1 cellular context compared by ENCODE assay signal in the genomic region with DNA sequence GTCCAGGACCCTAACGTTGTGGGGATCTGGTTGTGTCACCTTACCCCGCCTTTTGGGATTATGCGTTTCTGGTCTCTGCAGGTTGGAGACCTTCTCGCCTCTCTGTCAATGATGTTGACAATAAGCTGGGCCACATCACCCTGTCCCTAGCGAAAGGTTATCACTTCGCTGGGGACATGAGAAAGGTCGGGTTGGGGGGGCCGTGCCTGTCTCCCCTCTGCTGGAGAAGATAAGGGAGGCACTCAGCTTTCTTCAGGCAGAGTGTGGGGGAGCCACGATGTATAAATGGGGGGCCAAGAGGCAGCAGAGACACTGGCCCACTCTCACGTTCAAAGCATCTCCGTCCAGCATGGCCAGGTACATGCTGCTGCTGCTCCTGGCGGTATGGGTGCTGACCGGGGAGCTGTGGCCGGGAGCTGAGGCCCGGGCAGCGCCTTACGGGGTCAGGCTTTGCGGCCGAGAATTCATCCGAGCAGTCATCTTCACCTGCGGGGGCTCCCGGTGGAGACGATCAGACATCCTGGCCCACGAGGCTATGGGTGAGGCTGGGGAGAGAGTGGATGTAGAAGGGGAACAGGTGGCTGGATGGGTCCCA.
TF ChIP-seq lines count a peak whose summit lies in the region.

A gene with protein sequence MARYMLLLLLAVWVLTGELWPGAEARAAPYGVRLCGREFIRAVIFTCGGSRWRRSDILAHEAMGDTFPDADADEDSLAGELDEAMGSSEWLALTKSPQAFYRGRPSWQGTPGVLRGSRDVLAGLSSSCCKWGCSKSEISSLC (plus strand): TSS at position 293 of the 595 bp plus-strand sequence. CDS start 57 bp downstream, at position 350.

TF ChIP-seq in K562, 482 proteins besides CTCF, POLR2A, EP300 and RAD21 (continued from another document and continues in another):
- peak; percentile 32; the same call in 1 of the 2 replicates for TF ChIP-seq FOXM1 (IDR thresholded peaks at IDR 0.05; ENCODE audit: low read depth)
- TF ChIP-seq FOXM1 (CRISPR knock-in tag; IDR thresholded peaks at IDR 0.05; ENCODE audit: low read depth) = no peak; the same call in 1 of the 2 replicates
- TF ChIP-seq, protein P1, sequence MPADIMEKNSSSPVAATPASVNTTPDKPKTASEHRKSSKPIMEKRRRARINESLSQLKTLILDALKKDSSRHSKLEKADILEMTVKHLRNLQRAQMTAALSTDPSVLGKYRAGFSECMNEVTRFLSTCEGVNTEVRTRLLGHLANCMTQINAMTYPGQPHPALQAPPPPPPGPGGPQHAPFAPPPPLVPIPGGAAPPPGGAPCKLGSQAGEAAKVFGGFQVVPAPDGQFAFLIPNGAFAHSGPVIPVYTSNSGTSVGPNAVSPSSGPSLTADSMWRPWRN (IDR thresholded peaks at IDR 0.05; ENCODE audit: low read depth) = no peak
- TF ChIP-seq TCF7 (IDR thresholded peaks at IDR 0.05; ENCODE audit: borderline replicate concordance) = 0 out of 2 replicates have a peak, but pooled peaks have one; percentile 42
- TF ChIP-seq TAL1 (IDR thresholded peaks at IDR 0.05) = peak; percentile 60; the same call in 1 of the 2 replicates
- TF ChIP-seq TFAP4 (CRISPR knock-in tag; IDR thresholded peaks at IDR 0.05; ENCODE audit: borderline replicate concordance) = peak; percentile 37; the same call in 1 of the 2 replicates
- TF ChIP-seq NONO (IDR thresholded peaks at IDR 0.05; ENCODE audit: low read depth in 2 of 2, low read length in 1 of 2) = no peak
- no peak for TF ChIP-seq MEF2A (IDR thresholded peaks at IDR 0.05; ENCODE audit: control insufficient read depth, low read depth, low read length)
- no peak for TF ChIP-seq KDM5B (IDR thresholded peaks at IDR 0.05; ENCODE audit: insufficient replicate concordance, low read depth, low read length)
- TF ChIP-seq FOXK2 (conservative IDR thresholded peaks at IDR 0.05 in 1 of 2, IDR thresholded peaks at IDR 0.05 in 1 of 2; ENCODE audit: low read depth in 2 of 2) = peak in 1 of 2 experiments; percentile 38; a peak in 1 of 4 replicates
- TF ChIP-seq ETV6 (IDR thresholded peaks at IDR 0.05; ENCODE audit: borderline replicate concordance in 1 of 2, low read depth in 2 of 2, low read length in 1 of 2) = no peak
- TF ChIP-seq ETV6 (CRISPR knock-in tag; IDR thresholded peaks at IDR 0.05; ENCODE audit: borderline replicate concordance) = no peak
- TF ChIP-seq SMARCC2 (IDR thresholded peaks at IDR 0.05; ENCODE audit: low read depth) = 0 out of 2 replicates have a peak, but pooled peaks have one; percentile 31
- TF ChIP-seq CBFA2T3 (IDR thresholded peaks at IDR 0.05) = peak; percentile 86
- peak; percentile 83 for TF ChIP-seq NCOR1 (IDR thresholded peaks at IDR 0.05)
- peak; percentile 82 for TF ChIP-seq ARID1B (IDR thresholded peaks at IDR 0.05)
- TF ChIP-seq ILK (tag; IDR thresholded peaks at IDR 0.05; ENCODE audit: borderline replicate concordance, low read depth) = no peak
- no peak for TF ChIP-seq LEF1 (IDR thresholded peaks at IDR 0.05)
- TF ChIP-seq, protein P2, sequence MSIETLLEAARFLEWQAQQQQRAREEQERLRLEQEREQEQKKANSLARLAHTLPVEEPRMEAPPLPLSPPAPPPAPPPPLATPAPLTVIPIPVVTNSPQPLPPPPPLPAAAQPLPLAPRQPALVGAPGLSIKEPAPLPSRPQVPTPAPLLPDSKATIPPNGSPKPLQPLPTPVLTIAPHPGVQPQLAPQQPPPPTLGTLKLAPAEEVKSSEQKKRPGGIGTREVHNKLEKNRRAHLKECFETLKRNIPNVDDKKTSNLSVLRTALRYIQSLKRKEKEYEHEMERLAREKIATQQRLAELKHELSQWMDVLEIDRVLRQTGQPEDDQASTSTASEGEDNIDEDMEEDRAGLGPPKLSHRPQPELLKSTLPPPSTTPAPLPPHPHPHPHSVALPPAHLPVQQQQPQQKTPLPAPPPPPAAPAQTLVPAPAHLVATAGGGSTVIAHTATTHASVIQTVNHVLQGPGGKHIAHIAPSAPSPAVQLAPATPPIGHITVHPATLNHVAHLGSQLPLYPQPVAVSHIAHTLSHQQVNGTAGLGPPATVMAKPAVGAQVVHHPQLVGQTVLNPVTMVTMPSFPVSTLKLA (conservative IDR thresholded peaks at IDR 0.05) = 0 out of 4 replicates have a peak, but pooled peaks of 1 of the 2 experiments have one; percentile 15
- TF ChIP-seq HDAC3 (IDR thresholded peaks at IDR 0.05; ENCODE audit: borderline replicate concordance, partially characterized antibody) = no peak
- TF ChIP-seq, protein P3, sequence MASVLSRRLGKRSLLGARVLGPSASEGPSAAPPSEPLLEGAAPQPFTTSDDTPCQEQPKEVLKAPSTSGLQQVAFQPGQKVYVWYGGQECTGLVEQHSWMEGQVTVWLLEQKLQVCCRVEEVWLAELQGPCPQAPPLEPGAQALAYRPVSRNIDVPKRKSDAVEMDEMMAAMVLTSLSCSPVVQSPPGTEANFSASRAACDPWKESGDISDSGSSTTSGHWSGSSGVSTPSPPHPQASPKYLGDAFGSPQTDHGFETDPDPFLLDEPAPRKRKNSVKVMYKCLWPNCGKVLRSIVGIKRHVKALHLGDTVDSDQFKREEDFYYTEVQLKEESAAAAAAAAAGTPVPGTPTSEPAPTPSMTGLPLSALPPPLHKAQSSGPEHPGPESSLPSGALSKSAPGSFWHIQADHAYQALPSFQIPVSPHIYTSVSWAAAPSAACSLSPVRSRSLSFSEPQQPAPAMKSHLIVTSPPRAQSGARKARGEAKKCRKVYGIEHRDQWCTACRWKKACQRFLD (CRISPR knock-in tag; IDR thresholded peaks at IDR 0.05) = no peak
- no peak for TF ChIP-seq ID3 (CRISPR knock-in tag; IDR thresholded peaks at IDR 0.05)
- TF ChIP-seq ID3 (tag; IDR thresholded peaks at IDR 0.05) = peak; percentile 99
- no peak for TF ChIP-seq ZKSCAN8 (CRISPR knock-in tag; IDR thresholded peaks at IDR 0.05)
- 0 out of 2 replicates have a peak, but pooled peaks have one; percentile 30 for TF ChIP-seq ZNF592 (IDR thresholded peaks at IDR 0.05)
- no peak for TF ChIP-seq CHD4 (IDR thresholded peaks at IDR 0.05; ENCODE audit: insufficient read depth, insufficient replicate concordance, low read depth, low read length, poor library complexity, severe bottlenecking)
- TF ChIP-seq, protein P4, sequence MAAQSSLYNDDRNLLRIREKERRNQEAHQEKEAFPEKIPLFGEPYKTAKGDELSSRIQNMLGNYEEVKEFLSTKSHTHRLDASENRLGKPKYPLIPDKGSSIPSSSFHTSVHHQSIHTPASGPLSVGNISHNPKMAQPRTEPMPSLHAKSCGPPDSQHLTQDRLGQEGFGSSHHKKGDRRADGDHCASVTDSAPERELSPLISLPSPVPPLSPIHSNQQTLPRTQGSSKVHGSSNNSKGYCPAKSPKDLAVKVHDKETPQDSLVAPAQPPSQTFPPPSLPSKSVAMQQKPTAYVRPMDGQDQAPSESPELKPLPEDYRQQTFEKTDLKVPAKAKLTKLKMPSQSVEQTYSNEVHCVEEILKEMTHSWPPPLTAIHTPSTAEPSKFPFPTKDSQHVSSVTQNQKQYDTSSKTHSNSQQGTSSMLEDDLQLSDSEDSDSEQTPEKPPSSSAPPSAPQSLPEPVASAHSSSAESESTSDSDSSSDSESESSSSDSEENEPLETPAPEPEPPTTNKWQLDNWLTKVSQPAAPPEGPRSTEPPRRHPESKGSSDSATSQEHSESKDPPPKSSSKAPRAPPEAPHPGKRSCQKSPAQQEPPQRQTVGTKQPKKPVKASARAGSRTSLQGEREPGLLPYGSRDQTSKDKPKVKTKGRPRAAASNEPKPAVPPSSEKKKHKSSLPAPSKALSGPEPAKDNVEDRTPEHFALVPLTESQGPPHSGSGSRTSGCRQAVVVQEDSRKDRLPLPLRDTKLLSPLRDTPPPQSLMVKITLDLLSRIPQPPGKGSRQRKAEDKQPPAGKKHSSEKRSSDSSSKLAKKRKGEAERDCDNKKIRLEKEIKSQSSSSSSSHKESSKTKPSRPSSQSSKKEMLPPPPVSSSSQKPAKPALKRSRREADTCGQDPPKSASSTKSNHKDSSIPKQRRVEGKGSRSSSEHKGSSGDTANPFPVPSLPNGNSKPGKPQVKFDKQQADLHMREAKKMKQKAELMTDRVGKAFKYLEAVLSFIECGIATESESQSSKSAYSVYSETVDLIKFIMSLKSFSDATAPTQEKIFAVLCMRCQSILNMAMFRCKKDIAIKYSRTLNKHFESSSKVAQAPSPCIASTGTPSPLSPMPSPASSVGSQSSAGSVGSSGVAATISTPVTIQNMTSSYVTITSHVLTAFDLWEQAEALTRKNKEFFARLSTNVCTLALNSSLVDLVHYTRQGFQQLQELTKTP (IDR thresholded peaks at IDR 0.05; ENCODE audit: low read depth in 1 of 2, partially characterized antibody in 2 of 2) = no peak
- TF ChIP-seq PCBP1 (IDR thresholded peaks at IDR 0.05; ENCODE audit: low read depth, low read length, poor library complexity, severe bottlenecking) = no peak
- TF ChIP-seq CEBPZ (IDR thresholded peaks at IDR 0.05; ENCODE audit: borderline replicate concordance, low read depth, low read length) = no peak
- TF ChIP-seq, protein P5, sequence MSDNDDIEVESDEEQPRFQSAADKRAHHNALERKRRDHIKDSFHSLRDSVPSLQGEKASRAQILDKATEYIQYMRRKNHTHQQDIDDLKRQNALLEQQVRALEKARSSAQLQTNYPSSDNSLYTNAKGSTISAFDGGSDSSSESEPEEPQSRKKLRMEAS (CRISPR knock-in tag; IDR thresholded peaks at IDR 0.05) = peak; percentile 43; the same call in 1 of the 2 replicates
- TF ChIP-seq POLR2AphosphoS5 (IDR thresholded peaks at IDR 0.05; ENCODE audit: control insufficient read depth, insufficient read depth, low read depth, low read length) = peak; percentile 48; the same call in 1 of the 2 replicates
- TF ChIP-seq, protein P6, sequence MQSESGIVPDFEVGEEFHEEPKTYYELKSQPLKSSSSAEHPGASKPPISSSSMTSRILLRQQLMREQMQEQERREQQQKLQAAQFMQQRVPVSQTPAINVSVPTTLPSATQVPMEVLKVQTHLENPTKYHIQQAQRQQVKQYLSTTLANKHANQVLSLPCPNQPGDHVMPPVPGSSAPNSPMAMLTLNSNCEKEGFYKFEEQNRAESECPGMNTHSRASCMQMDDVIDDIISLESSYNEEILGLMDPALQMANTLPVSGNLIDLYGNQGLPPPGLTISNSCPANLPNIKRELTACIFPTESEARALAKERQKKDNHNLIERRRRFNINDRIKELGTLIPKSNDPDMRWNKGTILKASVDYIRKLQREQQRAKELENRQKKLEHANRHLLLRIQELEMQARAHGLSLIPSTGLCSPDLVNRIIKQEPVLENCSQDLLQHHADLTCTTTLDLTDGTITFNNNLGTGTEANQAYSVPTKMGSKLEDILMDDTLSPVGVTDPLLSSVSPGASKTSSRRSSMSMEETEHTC (IDR thresholded peaks at IDR 0.05) = no peak
